Comparison of ENCODE assay signal across 8 cellular contexts in the genomic region with DNA sequence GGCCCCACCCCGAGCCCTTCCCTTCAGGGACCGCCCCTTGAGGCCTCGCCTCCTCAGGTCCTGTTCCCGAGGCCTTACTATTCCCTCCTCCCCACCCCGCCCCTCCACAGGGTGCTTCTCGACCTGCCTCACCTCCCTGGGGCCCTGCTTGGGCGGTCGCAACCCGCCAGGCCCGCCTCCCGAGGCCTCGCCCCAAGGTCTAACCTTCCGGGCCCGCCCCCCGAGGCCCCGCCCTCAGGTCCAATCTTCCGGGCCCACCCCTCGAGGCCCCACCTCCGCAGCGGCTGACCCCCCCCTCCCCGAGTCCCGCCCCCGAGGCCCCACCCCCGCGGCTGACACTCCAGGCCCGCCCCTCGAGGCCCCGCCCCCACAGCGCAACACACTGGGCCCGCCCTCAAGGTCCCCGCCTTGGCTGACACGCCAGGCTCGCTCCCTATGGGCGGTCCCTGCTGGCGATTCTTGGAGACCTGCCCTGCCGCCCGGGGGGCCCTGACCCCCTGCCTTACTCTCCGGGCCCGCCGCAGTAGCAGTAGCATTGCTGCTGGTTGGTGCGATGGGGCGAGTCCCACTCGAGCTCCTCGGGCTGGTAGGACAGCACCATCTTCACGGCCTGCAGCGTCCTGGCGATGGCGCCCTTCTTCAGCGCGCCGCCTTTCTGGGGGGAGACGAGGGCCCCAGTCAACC. TPM values are rescaled to one million over a fixed set of nuclear protein-coding genes. Genes with fewer than 3 reads are reported as not detected.
DNase-seq lines count a peak whose midpoint lies in the region; ATAC-seq and TF ChIP-seq lines count a peak whose summit lies in the region.

No MANE protein-coding gene starts in this region.

- H3K4me2 ChIP-seq in fibroblast of lung (ENCODE audit: extremely low read depth, insufficient read depth, low read length) = peak overlapping the region; percentile 85

- DNase-seq in Ammon's horn (ENCODE audit: low spot score) = peak; percentile 92
- peak; percentile 74 for DNase-seq in OCI-M2 (lab: John Stamatoyannopoulos, UW; ENCODE audit: unreplicated experiment)
- peak; percentile 93 for DNase-seq in activated T-helper 1 cell treated with anti-CD3 and anti-CD28 coated beads, Interleukin-12 subunit alpha, Interleukin-12 subunit beta, Interleukin-2, Interleukin-4 antibody, amounts not matched to agents 30 ng/mL and 10 ng/mL and 1 ng/mL, durations not matched to agents 14 hours and 24 hours and 36 hours (ENCODE audit: low spot score)
- peak; percentile 93 for DNase-seq in fibroblast of lung (ENCODE audit: low read depth in 2 of 2)
- DNase-seq in naive thymus-derived CD8-positive, alpha-beta T cell = peak; percentile 93 to 100 (median 96)
- DNase-seq in stimulated activated naive B cell treated with anti-CD40 and anti-IgM and Interleukin-4, amounts not matched to agents 10 μg/mL and 1 μg/mL and 100 μg/mL, for 72 hours = peak; percentile 96

- peak overlapping the region; percentile 41 to 60 (median 46) for H3K4me3 ChIP-seq in fibroblast of lung (replicated peaks in 1 of 4; ENCODE audit: control extremely low read depth in 1 of 4, insufficient read depth in 1 of 4, low read depth in 3 of 4, low read length in 4 of 4)

- POLR2A ChIA-PET in naive thymus-derived CD8-positive, alpha-beta T cell (lab: Charles Lee) = interaction anchor here (0.9 to 18.9 kb wide), 18 partner anchors 8 to 191 kb away, joined by 3 to 580 read pairs (median 10); partner anchors contain the start of genes FBXW2, PHF19, PSMD5 and TRAF1

- H3K9me3 ChIP-seq in fibroblast of lung (ENCODE audit: control insufficient read depth, insufficient read depth, low read depth, low read length) = no peaks in the 10 kb centered on the region

- TF ChIP-seq CTCF in fibroblast of lung (conservative IDR thresholded peaks at IDR 0.05 in 1 of 2, IDR thresholded peaks at IDR 0.05 in 1 of 2; ENCODE audit: low read depth in 1 of 2, low read length in 2 of 2) = peak; percentile 44 to 47

- no peaks in the 10 kb centered on the region for H3K79me2 ChIP-seq in fibroblast of lung (ENCODE audit: control insufficient read depth, insufficient read depth, low read length)

- no peaks in the 10 kb centered on the region for H3K27me3 ChIP-seq in fibroblast of lung (ENCODE audit: control insufficient read depth, insufficient read depth, low read length)

- H3K27me3 Mint-ChIP-seq in activated T-helper 1 cell treated with anti-CD3 and anti-CD28 coated beads, Interleukin-12 subunit alpha, Interleukin-12 subunit beta, Interleukin-2, Interleukin-4 antibody, amounts not matched to agents 30 ng/mL and 10 ng/mL and 1 ng/mL, durations not matched to agents 14 hours and 24 hours and 36 hours (ENCODE audit: insufficient read depth) = no peaks in the 10 kb centered on the region
- no peaks in the 10 kb centered on the region for H3K27me3 Mint-ChIP-seq in naive thymus-derived CD8-positive, alpha-beta T cell
- no peaks in the 10 kb centered on the region for H3K27me3 Mint-ChIP-seq in stimulated activated naive B cell treated with anti-CD40 and anti-IgM and Interleukin-4, amounts not matched to agents 10 μg/mL and 1 μg/mL and 100 μg/mL, for 72 hours

- H3K9ac ChIP-seq in fibroblast of lung (ENCODE audit: insufficient read depth, low read length) = peak overlapping the region; percentile 62

- peaks cover 48% of the 10 kb centered on the region for H3K4me1 Mint-ChIP-seq in activated T-helper 1 cell treated with anti-CD3 and anti-CD28 coated beads, Interleukin-12 subunit alpha, Interleukin-12 subunit beta, Interleukin-2, Interleukin-4 antibody, amounts not matched to agents 30 ng/mL and 10 ng/mL and 1 ng/mL, durations not matched to agents 14 hours and 24 hours and 36 hours (ENCODE audit: low read depth)
- peaks cover 11 to 43% (median 27%) of the 10 kb centered on the region in 4 donors for H3K4me1 Mint-ChIP-seq in naive thymus-derived CD8-positive, alpha-beta T cell
- H3K4me1 Mint-ChIP-seq in stimulated activated naive B cell treated with anti-CD40 and anti-IgM and Interleukin-4, amounts not matched to agents 10 μg/mL and 1 μg/mL and 100 μg/mL, for 72 hours = peaks cover 19 to 29% of the 10 kb centered on the region in 2 donors

- H3K36me3 ChIP-seq in fibroblast of lung (ENCODE audit: control insufficient read depth, insufficient read depth, low read length) = peaks cover 16% of the 10 kb centered on the region

- peak overlapping the region; percentile 88 for H3K4me3 Mint-ChIP-seq in activated T-helper 1 cell treated with anti-CD3 and anti-CD28 coated beads, Interleukin-12 subunit alpha, Interleukin-12 subunit beta, Interleukin-2, Interleukin-4 antibody, amounts not matched to agents 30 ng/mL and 10 ng/mL and 1 ng/mL, durations not matched to agents 14 hours and 24 hours and 36 hours
- peak overlapping the region; percentile 80 to 98 (median 94) for H3K4me3 Mint-ChIP-seq in naive thymus-derived CD8-positive, alpha-beta T cell
- peak overlapping the region; percentile 80 to 88 for H3K4me3 Mint-ChIP-seq in stimulated activated naive B cell treated with anti-CD40 and anti-IgM and Interleukin-4, amounts not matched to agents 10 μg/mL and 1 μg/mL and 100 μg/mL, for 72 hours

- peaks cover 10% of the 10 kb centered on the region for H3K4me1 ChIP-seq in fibroblast of lung (ENCODE audit: control insufficient read depth, extremely low read depth, insufficient read depth, low read length)

- H3K9me3 Mint-ChIP-seq in activated T-helper 1 cell treated with anti-CD3 and anti-CD28 coated beads, Interleukin-12 subunit alpha, Interleukin-12 subunit beta, Interleukin-2, Interleukin-4 antibody, amounts not matched to agents 30 ng/mL and 10 ng/mL and 1 ng/mL, durations not matched to agents 14 hours and 24 hours and 36 hours = no peaks in the 10 kb centered on the region
- no peaks in the 10 kb centered on the region for H3K9me3 Mint-ChIP-seq in naive thymus-derived CD8-positive, alpha-beta T cell
- no peaks in the 10 kb centered on the region for H3K9me3 Mint-ChIP-seq in stimulated activated naive B cell treated with anti-CD40 and anti-IgM and Interleukin-4, amounts not matched to agents 10 μg/mL and 1 μg/mL and 100 μg/mL, for 72 hours

- peak overlapping the region; percentile 91 for H3K27ac Mint-ChIP-seq in activated T-helper 1 cell treated with anti-CD3 and anti-CD28 coated beads, Interleukin-12 subunit alpha, Interleukin-12 subunit beta, Interleukin-2, Interleukin-4 antibody, amounts not matched to agents 30 ng/mL and 10 ng/mL and 1 ng/mL, durations not matched to agents 14 hours and 24 hours and 36 hours
- peak overlapping the region; percentile 92 to 99 (median 96) for H3K27ac Mint-ChIP-seq in naive thymus-derived CD8-positive, alpha-beta T cell
- H3K27ac Mint-ChIP-seq in stimulated activated naive B cell treated with anti-CD40 and anti-IgM and Interleukin-4, amounts not matched to agents 10 μg/mL and 1 μg/mL and 100 μg/mL, for 72 hours = peak overlapping the region; percentile 92

- H3K27ac ChIP-seq in fibroblast of lung (ENCODE audit: insufficient read depth, low read length) = peak overlapping the region; percentile 76

- intact Hi-C loops in activated T-helper 1 cell treated with anti-CD3 and anti-CD28 coated beads, Interleukin-12 subunit alpha, Interleukin-12 subunit beta, Interleukin-2, Interleukin-4 antibody, amounts not matched to agents 30 ng/mL and 10 ng/mL and 1 ng/mL, durations not matched to agents 14 hours and 24 hours and 36 hours (cut with micrococcal nuclease) = loop anchor here (1.0 to 5.0 kb wide), 12 partner anchors 7 to 333 kb away; partner anchors contain the start of genes CNTRL, FBXW2, MEGF9 and TRAF1

- H3K36me3 Mint-ChIP-seq in activated T-helper 1 cell treated with anti-CD3 and anti-CD28 coated beads, Interleukin-12 subunit alpha, Interleukin-12 subunit beta, Interleukin-2, Interleukin-4 antibody, amounts not matched to agents 30 ng/mL and 10 ng/mL and 1 ng/mL, durations not matched to agents 14 hours and 24 hours and 36 hours (ENCODE audit: low read depth) = peaks cover 48% of the 10 kb centered on the region
- H3K36me3 Mint-ChIP-seq in naive thymus-derived CD8-positive, alpha-beta T cell = peaks cover 0 to 55% (median 8%) of the 10 kb centered on the region in 3 donors
- peaks cover 46 to 69% of the 10 kb centered on the region in 2 donors for H3K36me3 Mint-ChIP-seq in stimulated activated naive B cell treated with anti-CD40 and anti-IgM and Interleukin-4, amounts not matched to agents 10 μg/mL and 1 μg/mL and 100 μg/mL, for 72 hours

- ATAC-seq in GM19023 (IDR thresholded peaks at IDR 0.05; ENCODE audit: unreplicated experiment) = peak; percentile 89
- peak; percentile 87 for ATAC-seq in HG03280 (IDR thresholded peaks at IDR 0.05; ENCODE audit: unreplicated experiment)
- ATAC-seq in naive thymus-derived CD8-positive, alpha-beta T cell = peak; percentile 85
- peak; percentile 93 for ATAC-seq in stimulated activated naive B cell treated with anti-CD40 and anti-IgM and Interleukin-4, amounts not matched to agents 10 μg/mL and 1 μg/mL and 100 μg/mL, for 72 hours (replicated peaks)

- H4K20me1 ChIP-seq in fibroblast of lung (ENCODE audit: control insufficient read depth, extremely low read depth, insufficient read depth, low read length) = no peaks in the 10 kb centered on the region

- H2AFZ ChIP-seq in fibroblast of lung (ENCODE audit: low read length) = peak overlapping the region; percentile 86

RNA-seq across cellular contexts. Expression of gene PHF19, which starts 8.2 kb away (rescaled TPM):
- 134 and 142 TPM in 2 replicates for total RNA-seq in activated T-helper 1 cell treated with anti-CD3 and anti-CD28 coated beads, Interleukin-12 subunit alpha, Interleukin-12 subunit beta, Interleukin-2, Interleukin-4 antibody, amounts not matched to agents 30 ng/mL and 10 ng/mL and 1 ng/mL, durations not matched to agents 14 hours and 24 hours and 36 hours
- 22.1 and 38.3 TPM in 2 replicates for total RNA-seq in fibroblast of lung
- 21.4 and 60.5 TPM in 2 replicates for polyA plus RNA-seq in fibroblast of lung
- polyA plus RNA-seq in fibroblast of lung (2012) = 26.3 and 73.6 TPM in 2 replicates
- 47.6 and 166 TPM in 2 replicates for polyA minus RNA-seq in fibroblast of lung (ENCODE audit: low replicate concordance)
- 100 to 1,000 TPM; 143 to 144 TPM for total RNA-seq in naive thymus-derived CD8-positive, alpha-beta T cell
- 10 to 100 TPM in 1 of 3 donors, 1 to 10 TPM in 2; 6.3 to 11.8 (median 9.4) TPM for polyA plus RNA-seq in naive thymus-derived CD8-positive, alpha-beta T cell

RNA-seq across cellular contexts. Expression of gene PSMD5, which starts 26.1 kb away (rescaled TPM):
- 57.7 and 59.2 TPM in 2 replicates for total RNA-seq in activated T-helper 1 cell treated with anti-CD3 and anti-CD28 coated beads, Interleukin-12 subunit alpha, Interleukin-12 subunit beta, Interleukin-2, Interleukin-4 antibody, amounts not matched to agents 30 ng/mL and 10 ng/mL and 1 ng/mL, durations not matched to agents 14 hours and 24 hours and 36 hours
- 31.8 and 33.9 TPM in 2 replicates for total RNA-seq in fibroblast of lung
- polyA plus RNA-seq in fibroblast of lung = 48.3 and 56.2 TPM in 2 replicates
- polyA plus RNA-seq in fibroblast of lung (2012) = 25.4 and 31.1 TPM in 2 replicates
- polyA minus RNA-seq in fibroblast of lung (ENCODE audit: low replicate concordance) = 9.3 and 11.4 TPM in 2 replicates
- 10 to 100 TPM; 53.0 to 57.9 TPM for total RNA-seq in naive thymus-derived CD8-positive, alpha-beta T cell
- 10 to 100 TPM; 13.7 to 23.4 (median 23.3) TPM for polyA plus RNA-seq in naive thymus-derived CD8-positive, alpha-beta T cell

RNA-seq across cellular contexts. Expression of gene TRAF1, which starts 57.8 kb away (rescaled TPM):
- total RNA-seq in activated T-helper 1 cell treated with anti-CD3 and anti-CD28 coated beads, Interleukin-12 subunit alpha, Interleukin-12 subunit beta, Interleukin-2, Interleukin-4 antibody, amounts not matched to agents 30 ng/mL and 10 ng/mL and 1 ng/mL, durations not matched to agents 14 hours and 24 hours and 36 hours = 136 and 138 TPM in 2 replicates
- total RNA-seq in fibroblast of lung = 2.6 and 3.8 TPM in 2 replicates
- 0.58 and 0.93 TPM in 2 replicates for polyA plus RNA-seq in fibroblast of lung
- 0.52 and 0.82 TPM in 2 replicates for polyA plus RNA-seq in fibroblast of lung (2012)
- 1.4 TPM in 2 replicates for polyA minus RNA-seq in fibroblast of lung (ENCODE audit: low replicate concordance)
- total RNA-seq in naive thymus-derived CD8-positive, alpha-beta T cell = 100 to 1,000 TPM; 125 to 126 TPM
- polyA plus RNA-seq in naive thymus-derived CD8-positive, alpha-beta T cell = 1 to 10 TPM; 3.7 to 7.0 (median 4.9) TPM

Comparison
In these comparisons a context has a peak if more than half of its experiments do, and no peak if none do; other contexts are left out.
1. Peak in every context shown above with its lines: DNase-seq, ATAC-seq, H3K4me3 ChIP-seq and H3K27ac ChIP-seq.
2. RNA of gene TRAF1, which starts 57.8 kb away (total RNA-seq): 136 to 138 TPM in activated T-helper 1 cell treated with anti-CD3 and anti-CD28 coated beads, Interleukin-12 subunit alpha, Interleukin-12 subunit beta, Interleukin-2, Interleukin-4 antibody, amounts not matched to agents 30 ng/mL and 10 ng/mL and 1 ng/mL, durations not matched to agents 14 hours and 24 hours and 36 hours and 125 to 126 TPM in naive thymus-derived CD8-positive, alpha-beta T cell; 2.6 to 3.8 TPM in fibroblast of lung; every median in the first group is over 10 times any median in the second.